In the genomic region with DNA sequence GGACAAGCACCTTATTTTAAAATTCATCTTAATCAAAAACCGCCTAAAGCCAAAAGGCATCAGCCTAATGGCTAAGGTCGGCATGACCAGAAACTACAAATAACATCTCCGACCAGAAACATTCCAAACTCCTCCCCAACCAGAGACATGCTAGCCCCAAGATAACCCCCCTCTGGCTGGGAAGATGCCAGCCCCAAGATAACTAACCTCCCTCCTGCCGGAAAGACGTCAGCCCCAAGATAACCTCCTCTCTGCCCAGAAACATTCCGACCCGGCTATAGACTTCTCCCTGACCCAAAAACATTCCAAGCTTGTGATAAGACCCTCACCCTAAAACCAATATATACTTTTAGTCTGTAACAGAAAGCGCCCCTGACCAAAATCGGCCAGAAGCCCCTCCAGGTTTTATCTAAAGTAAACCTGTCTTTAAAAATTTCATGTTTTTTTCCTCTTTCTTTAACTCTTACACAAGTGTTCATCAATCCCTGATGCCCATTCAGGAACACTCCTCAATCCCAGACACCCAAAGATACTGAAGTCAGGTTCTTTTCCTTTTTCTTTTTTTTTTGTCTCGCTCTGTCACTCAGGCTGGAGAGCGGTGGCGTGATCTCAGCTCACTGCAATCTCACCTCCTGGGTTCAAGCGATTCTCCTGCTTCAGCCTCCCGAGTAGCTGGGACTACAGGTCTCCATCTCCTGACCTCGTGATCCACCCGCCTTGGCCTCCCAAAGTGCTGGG, we compare ENCODE assay signal across 1 cellular context.
TF ChIP-seq lines count a peak whose summit lies in the region.

No MANE protein-coding gene starts in this region.

TF ChIP-seq in K562, 482 proteins besides CTCF, POLR2A, EP300 and RAD21 (continued from another document and continues in another):
- TF ChIP-seq, protein P1, sequence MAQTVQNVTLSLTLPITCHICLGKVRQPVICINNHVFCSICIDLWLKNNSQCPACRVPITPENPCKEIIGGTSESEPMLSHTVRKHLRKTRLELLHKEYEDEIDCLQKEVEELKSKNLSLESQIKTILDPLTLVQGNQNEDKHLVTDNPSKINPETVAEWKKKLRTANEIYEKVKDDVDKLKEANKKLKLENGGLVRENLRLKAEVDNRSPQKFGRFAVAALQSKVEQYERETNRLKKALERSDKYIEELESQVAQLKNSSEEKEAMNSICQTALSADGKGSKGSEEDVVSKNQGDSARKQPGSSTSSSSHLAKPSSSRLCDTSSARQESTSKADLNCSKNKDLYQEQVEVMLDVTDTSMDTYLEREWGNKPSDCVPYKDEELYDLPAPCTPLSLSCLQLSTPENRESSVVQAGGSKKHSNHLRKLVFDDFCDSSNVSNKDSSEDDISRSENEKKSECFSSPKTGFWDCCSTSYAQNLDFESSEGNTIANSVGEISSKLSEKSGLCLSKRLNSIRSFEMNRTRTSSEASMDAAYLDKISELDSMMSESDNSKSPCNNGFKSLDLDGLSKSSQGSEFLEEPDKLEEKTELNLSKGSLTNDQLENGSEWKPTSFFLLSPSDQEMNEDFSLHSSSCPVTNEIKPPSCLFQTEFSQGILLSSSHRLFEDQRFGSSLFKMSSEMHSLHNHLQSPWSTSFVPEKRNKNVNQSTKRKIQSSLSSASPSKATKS (CRISPR knock-in tag; IDR thresholded peaks at IDR 0.05): no peak
- TF ChIP-seq, protein P2, sequence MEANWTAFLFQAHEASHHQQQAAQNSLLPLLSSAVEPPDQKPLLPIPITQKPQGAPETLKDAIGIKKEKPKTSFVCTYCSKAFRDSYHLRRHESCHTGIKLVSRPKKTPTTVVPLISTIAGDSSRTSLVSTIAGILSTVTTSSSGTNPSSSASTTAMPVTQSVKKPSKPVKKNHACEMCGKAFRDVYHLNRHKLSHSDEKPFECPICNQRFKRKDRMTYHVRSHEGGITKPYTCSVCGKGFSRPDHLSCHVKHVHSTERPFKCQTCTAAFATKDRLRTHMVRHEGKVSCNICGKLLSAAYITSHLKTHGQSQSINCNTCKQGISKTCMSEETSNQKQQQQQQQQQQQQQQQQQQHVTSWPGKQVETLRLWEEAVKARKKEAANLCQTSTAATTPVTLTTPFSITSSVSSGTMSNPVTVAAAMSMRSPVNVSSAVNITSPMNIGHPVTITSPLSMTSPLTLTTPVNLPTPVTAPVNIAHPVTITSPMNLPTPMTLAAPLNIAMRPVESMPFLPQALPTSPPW (CRISPR knock-in tag; IDR thresholded peaks at IDR 0.05): peak; percentile 77
- no peak for TF ChIP-seq BDP1 (IDR thresholded peaks at IDR 0.05; ENCODE audit: insufficient read depth, insufficient read length)
- no peak for TF ChIP-seq MEIS2 (IDR thresholded peaks at IDR 0.05; ENCODE audit: partially characterized antibody)
- no peak for TF ChIP-seq NFXL1 (CRISPR knock-in tag; IDR thresholded peaks at IDR 0.05)
- TF ChIP-seq, protein P3, sequence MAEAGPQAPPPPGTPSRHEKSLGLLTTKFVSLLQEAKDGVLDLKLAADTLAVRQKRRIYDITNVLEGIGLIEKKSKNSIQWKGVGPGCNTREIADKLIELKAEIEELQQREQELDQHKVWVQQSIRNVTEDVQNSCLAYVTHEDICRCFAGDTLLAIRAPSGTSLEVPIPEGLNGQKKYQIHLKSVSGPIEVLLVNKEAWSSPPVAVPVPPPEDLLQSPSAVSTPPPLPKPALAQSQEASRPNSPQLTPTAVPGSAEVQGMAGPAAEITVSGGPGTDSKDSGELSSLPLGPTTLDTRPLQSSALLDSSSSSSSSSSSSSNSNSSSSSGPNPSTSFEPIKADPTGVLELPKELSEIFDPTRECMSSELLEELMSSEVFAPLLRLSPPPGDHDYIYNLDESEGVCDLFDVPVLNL (CRISPR knock-in tag; IDR thresholded peaks at IDR 0.05; ENCODE audit: low read depth): no peak
- 0 out of 2 replicates have a peak, but pooled peaks have one; percentile 11 for TF ChIP-seq TAL1 (IDR thresholded peaks at IDR 0.05)
- TF ChIP-seq MTF1 (CRISPR knock-in tag; IDR thresholded peaks at IDR 0.05; ENCODE audit: borderline replicate concordance): no peak
- TF ChIP-seq, protein P4, sequence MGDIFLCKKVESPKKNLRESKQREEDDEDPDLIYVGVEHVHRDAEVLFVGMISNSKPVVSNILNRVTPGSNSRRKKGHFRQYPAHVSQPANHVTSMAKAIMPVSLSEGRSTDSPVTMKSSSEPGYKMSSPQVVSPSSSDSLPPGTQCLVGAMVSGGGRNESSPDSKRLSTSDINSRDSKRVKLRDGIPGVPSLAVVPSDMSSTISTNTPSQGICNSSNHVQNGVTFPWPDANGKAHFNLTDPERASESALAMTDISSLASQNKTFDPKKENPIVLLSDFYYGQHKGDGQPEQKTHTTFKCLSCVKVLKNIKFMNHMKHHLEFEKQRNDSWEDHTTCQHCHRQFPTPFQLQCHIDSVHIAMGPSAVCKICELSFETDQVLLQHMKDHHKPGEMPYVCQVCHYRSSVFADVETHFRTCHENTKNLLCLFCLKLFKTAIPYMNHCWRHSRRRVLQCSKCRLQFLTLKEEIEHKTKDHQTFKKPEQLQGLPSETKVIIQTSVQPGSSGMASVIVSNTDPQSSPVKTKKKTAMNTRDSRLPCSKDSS (IDR thresholded peaks at IDR 0.05; ENCODE audit: low read depth, partially characterized antibody): no peak
- TF ChIP-seq, protein P5, sequence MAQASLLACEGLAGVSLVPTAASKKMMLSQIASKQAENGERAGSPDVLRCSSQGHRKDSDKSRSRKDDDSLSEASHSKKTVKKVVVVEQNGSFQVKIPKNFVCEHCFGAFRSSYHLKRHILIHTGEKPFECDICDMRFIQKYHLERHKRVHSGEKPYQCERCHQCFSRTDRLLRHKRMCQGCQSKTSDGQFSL (CRISPR knock-in tag; IDR thresholded peaks at IDR 0.05): no peak
- TF ChIP-seq, protein P5 (tag; IDR thresholded peaks at IDR 0.05): no peak
- TF ChIP-seq, protein P6, sequence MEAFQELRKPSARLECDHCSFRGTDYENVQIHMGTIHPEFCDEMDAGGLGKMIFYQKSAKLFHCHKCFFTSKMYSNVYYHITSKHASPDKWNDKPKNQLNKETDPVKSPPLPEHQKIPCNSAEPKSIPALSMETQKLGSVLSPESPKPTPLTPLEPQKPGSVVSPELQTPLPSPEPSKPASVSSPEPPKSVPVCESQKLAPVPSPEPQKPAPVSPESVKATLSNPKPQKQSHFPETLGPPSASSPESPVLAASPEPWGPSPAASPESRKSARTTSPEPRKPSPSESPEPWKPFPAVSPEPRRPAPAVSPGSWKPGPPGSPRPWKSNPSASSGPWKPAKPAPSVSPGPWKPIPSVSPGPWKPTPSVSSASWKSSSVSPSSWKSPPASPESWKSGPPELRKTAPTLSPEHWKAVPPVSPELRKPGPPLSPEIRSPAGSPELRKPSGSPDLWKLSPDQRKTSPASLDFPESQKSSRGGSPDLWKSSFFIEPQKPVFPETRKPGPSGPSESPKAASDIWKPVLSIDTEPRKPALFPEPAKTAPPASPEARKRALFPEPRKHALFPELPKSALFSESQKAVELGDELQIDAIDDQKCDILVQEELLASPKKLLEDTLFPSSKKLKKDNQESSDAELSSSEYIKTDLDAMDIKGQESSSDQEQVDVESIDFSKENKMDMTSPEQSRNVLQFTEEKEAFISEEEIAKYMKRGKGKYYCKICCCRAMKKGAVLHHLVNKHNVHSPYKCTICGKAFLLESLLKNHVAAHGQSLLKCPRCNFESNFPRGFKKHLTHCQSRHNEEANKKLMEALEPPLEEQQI (IDR thresholded peaks at IDR 0.05): no peak
- TF ChIP-seq ZNF589 (CRISPR knock-in tag; IDR thresholded peaks at IDR 0.05; ENCODE audit: low read depth): no peak
- no peak for TF ChIP-seq HOXB6 (CRISPR knock-in tag; IDR thresholded peaks at IDR 0.05; ENCODE audit: borderline replicate concordance)
- TF ChIP-seq, protein P7, sequence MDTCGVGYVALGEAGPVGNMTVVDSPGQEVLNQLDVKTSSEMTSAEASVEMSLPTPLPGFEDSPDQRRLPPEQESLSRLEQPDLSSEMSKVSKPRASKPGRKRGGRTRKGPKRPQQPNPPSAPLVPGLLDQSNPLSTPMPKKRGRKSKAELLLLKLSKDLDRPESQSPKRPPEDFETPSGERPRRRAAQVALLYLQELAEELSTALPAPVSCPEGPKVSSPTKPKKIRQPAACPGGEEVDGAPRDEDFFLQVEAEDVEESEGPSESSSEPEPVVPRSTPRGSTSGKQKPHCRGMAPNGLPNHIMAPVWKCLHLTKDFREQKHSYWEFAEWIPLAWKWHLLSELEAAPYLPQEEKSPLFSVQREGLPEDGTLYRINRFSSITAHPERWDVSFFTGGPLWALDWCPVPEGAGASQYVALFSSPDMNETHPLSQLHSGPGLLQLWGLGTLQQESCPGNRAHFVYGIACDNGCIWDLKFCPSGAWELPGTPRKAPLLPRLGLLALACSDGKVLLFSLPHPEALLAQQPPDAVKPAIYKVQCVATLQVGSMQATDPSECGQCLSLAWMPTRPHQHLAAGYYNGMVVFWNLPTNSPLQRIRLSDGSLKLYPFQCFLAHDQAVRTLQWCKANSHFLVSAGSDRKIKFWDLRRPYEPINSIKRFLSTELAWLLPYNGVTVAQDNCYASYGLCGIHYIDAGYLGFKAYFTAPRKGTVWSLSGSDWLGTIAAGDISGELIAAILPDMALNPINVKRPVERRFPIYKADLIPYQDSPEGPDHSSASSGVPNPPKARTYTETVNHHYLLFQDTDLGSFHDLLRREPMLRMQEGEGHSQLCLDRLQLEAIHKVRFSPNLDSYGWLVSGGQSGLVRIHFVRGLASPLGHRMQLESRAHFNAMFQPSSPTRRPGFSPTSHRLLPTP (IDR thresholded peaks at IDR 0.05; ENCODE audit: borderline replicate concordance, extremely low read depth, insufficient read length): no peak
- TF ChIP-seq WHSC1 (IDR thresholded peaks at IDR 0.05; ENCODE audit: low read length): no peak
- TF ChIP-seq, protein P8, sequence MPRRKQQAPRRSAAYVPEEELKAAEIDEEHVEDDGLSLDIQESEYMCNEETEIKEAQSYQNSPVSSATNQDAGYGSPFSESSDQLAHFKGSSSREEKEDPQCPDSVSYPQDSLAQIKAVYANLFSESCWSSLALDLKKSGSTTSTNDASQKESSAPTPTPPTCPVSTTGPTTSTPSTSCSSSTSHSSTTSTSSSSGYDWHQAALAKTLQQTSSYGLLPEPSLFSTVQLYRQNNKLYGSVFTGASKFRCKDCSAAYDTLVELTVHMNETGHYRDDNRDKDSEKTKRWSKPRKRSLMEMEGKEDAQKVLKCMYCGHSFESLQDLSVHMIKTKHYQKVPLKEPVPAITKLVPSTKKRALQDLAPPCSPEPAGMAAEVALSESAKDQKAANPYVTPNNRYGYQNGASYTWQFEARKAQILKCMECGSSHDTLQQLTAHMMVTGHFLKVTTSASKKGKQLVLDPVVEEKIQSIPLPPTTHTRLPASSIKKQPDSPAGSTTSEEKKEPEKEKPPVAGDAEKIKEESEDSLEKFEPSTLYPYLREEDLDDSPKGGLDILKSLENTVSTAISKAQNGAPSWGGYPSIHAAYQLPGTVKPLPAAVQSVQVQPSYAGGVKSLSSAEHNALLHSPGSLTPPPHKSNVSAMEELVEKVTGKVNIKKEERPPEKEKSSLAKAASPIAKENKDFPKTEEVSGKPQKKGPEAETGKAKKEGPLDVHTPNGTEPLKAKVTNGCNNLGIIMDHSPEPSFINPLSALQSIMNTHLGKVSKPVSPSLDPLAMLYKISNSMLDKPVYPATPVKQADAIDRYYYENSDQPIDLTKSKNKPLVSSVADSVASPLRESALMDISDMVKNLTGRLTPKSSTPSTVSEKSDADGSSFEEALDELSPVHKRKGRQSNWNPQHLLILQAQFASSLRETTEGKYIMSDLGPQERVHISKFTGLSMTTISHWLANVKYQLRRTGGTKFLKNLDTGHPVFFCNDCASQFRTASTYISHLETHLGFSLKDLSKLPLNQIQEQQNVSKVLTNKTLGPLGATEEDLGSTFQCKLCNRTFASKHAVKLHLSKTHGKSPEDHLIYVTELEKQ (CRISPR knock-in tag; IDR thresholded peaks at IDR 0.05): no peak
- no peak for TF ChIP-seq TCF7L2 (IDR thresholded peaks at IDR 0.05; ENCODE audit: low read depth, low read length)
- peak; percentile 37; the same call in 1 of the 2 replicates for TF ChIP-seq NCOR1 (IDR thresholded peaks at IDR 0.05)
- no peak for TF ChIP-seq ZNF347 (CRISPR knock-in tag; IDR thresholded peaks at IDR 0.05; ENCODE audit: low read depth)
- no peak for TF ChIP-seq RFX1 (IDR thresholded peaks at IDR 0.05)
- TF ChIP-seq CREM (IDR thresholded peaks at IDR 0.05; ENCODE audit: low read depth): peak; percentile 72
- TF ChIP-seq CREB1 (IDR thresholded peaks at IDR 0.05): no peak
- no peak for TF ChIP-seq CREB1 (CRISPR knock-in tag; IDR thresholded peaks at IDR 0.05)
- TF ChIP-seq, protein P9, sequence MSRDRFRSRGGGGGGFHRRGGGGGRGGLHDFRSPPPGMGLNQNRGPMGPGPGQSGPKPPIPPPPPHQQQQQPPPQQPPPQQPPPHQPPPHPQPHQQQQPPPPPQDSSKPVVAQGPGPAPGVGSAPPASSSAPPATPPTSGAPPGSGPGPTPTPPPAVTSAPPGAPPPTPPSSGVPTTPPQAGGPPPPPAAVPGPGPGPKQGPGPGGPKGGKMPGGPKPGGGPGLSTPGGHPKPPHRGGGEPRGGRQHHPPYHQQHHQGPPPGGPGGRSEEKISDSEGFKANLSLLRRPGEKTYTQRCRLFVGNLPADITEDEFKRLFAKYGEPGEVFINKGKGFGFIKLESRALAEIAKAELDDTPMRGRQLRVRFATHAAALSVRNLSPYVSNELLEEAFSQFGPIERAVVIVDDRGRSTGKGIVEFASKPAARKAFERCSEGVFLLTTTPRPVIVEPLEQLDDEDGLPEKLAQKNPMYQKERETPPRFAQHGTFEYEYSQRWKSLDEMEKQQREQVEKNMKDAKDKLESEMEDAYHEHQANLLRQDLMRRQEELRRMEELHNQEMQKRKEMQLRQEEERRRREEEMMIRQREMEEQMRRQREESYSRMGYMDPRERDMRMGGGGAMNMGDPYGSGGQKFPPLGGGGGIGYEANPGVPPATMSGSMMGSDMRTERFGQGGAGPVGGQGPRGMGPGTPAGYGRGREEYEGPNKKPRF (IDR thresholded peaks at IDR 0.05; ENCODE audit: low read depth, low read length): no peak
- no peak for TF ChIP-seq ZNF140 (CRISPR knock-in tag; IDR thresholded peaks at IDR 0.05)
- TF ChIP-seq, protein P10, sequence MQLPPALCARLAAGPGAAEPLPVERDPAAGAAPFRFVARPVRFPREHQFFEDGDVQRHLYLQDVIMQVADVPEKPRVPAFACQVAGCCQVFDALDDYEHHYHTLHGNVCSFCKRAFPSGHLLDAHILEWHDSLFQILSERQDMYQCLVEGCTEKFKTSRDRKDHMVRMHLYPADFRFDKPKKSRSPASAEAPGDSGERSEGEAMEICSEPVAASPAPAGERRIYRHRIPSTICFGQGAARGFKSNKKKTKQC (CRISPR knock-in tag; IDR thresholded peaks at IDR 0.05): no peak
- TF ChIP-seq, protein P11, sequence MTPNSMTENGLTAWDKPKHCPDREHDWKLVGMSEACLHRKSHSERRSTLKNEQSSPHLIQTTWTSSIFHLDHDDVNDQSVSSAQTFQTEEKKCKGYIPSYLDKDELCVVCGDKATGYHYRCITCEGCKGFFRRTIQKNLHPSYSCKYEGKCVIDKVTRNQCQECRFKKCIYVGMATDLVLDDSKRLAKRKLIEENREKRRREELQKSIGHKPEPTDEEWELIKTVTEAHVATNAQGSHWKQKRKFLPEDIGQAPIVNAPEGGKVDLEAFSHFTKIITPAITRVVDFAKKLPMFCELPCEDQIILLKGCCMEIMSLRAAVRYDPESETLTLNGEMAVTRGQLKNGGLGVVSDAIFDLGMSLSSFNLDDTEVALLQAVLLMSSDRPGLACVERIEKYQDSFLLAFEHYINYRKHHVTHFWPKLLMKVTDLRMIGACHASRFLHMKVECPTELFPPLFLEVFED (CRISPR knock-in tag; conservative IDR thresholded peaks at IDR 0.05): no peak
